2 cellular contexts compared by ENCODE assay signal in genomic region chr16:49281843-49282642, GRCh38.
TF ChIP-seq lines count a peak whose summit lies in the region.

No MANE protein-coding gene starts in this region.

TF ChIP-seq in liver, 16 proteins besides CTCF, POLR2A, EP300 and RAD21 (continued from another document):
- TF ChIP-seq ZBTB33 (IDR thresholded peaks at IDR 0.05) (no peak), GABPA (IDR thresholded peaks at IDR 0.05 in 1 of 2, conservative IDR thresholded peaks at IDR 0.05 in 1 of 2) (no peak), TAF1 (conservative IDR thresholded peaks at IDR 0.05) (no peak), HNF4A (conservative IDR thresholded peaks at IDR 0.05) (no peak), ATF3 (IDR thresholded peaks at IDR 0.05) (no peak), FOXA1 (IDR thresholded peaks at IDR 0.05) (no peak), FOXA2 (IDR thresholded peaks at IDR 0.05) (no peak), REST (IDR thresholded peaks at IDR 0.05) (no peak), JUND (IDR thresholded peaks at IDR 0.05) (no peak), EGR1 (IDR thresholded peaks at IDR 0.05; ENCODE audit: low read depth in 2 of 2) (no peak), NR2F2 (IDR thresholded peaks at IDR 0.05) (no peak), RXRA (IDR thresholded peaks at IDR 0.05) (no peak), HNF4G (IDR thresholded peaks at IDR 0.05) (no peak)

TF ChIP-seq in HepG2, 621 proteins besides CTCF, POLR2A, EP300 and RAD21 (continued from another document):
- TF ChIP-seq THAP9 (CRISPR knock-in tag; IDR thresholded peaks at IDR 0.05; ENCODE audit: borderline replicate concordance) = no peak
- TF ChIP-seq CREBL2 (CRISPR knock-in tag; IDR thresholded peaks at IDR 0.05; ENCODE audit: borderline replicate concordance) = no peak
- TF ChIP-seq PBX2 (CRISPR knock-in tag; IDR thresholded peaks at IDR 0.05) = no peak
- no peak for TF ChIP-seq IRF2 (CRISPR knock-in tag; IDR thresholded peaks at IDR 0.05)
- TF ChIP-seq ZFP82 (CRISPR knock-in tag; IDR thresholded peaks at IDR 0.05; ENCODE audit: borderline replicate concordance) = no peak
- no peak for TF ChIP-seq ZBTB37 (CRISPR knock-in tag; IDR thresholded peaks at IDR 0.05)
- TF ChIP-seq SRY (CRISPR knock-in tag; IDR thresholded peaks at IDR 0.05) = no peak
- no peak for TF ChIP-seq HNF1B (CRISPR knock-in tag; IDR thresholded peaks at IDR 0.05)
- no peak for TF ChIP-seq HMG20A (CRISPR knock-in tag; IDR thresholded peaks at IDR 0.05; ENCODE audit: borderline replicate concordance)
- no peak for TF ChIP-seq ZNF597 (CRISPR knock-in tag; IDR thresholded peaks at IDR 0.05)
- no peak for TF ChIP-seq CBX1 (IDR thresholded peaks at IDR 0.05; ENCODE audit: low read depth)
- TF ChIP-seq RARG (CRISPR knock-in tag; IDR thresholded peaks at IDR 0.05; ENCODE audit: low read depth) = no peak
